Comparison of ENCODE assay signal across 1 cellular context in genomic region chr12:51391047-51391837, GRCh38.
TF ChIP-seq lines count a peak whose summit lies in the region.

GALNT6 (minus strand) TSS chr12:51391406; CDS start chr12:51379781, 11,625 bp downstream.

TF ChIP-seq in HEK293, 187 proteins besides CTCF, POLR2A, EP300 and RAD21 (continued from another document and continues in another):
- no peak for TF ChIP-seq ZNF791 (tag by site-specific recombination; IDR thresholded peaks at IDR 0.05)
- TF ChIP-seq ZNF211 (tag by site-specific recombination; IDR thresholded peaks at IDR 0.05; ENCODE audit: low read depth) = no peak
- TF ChIP-seq ZBTB8A (tag by site-specific recombination; IDR thresholded peaks at IDR 0.05) = peak; percentile 64
- TF ChIP-seq ZNF148 (tag by site-specific recombination; IDR thresholded peaks at IDR 0.05; ENCODE audit: borderline replicate concordance) = no peak
- TF ChIP-seq ZNF639 (tag by site-specific recombination; IDR thresholded peaks at IDR 0.05) = no peak
- TF ChIP-seq ZNF776 (tag by site-specific recombination; IDR thresholded peaks at IDR 0.05; ENCODE audit: borderline replicate concordance) = no peak
- TF ChIP-seq PATZ1 (tag by site-specific recombination; IDR thresholded peaks at IDR 0.05) = peak; percentile 77
- TF ChIP-seq ZNF155 (tag by site-specific recombination; IDR thresholded peaks at IDR 0.05) = no peak
- no peak for TF ChIP-seq ZNF530 (tag by site-specific recombination; IDR thresholded peaks at IDR 0.05; ENCODE audit: low read depth)
- no peak for TF ChIP-seq ZNF391 (tag by site-specific recombination; IDR thresholded peaks at IDR 0.05; ENCODE audit: borderline replicate concordance, low read depth)
- TF ChIP-seq SCRT1 (tag by site-specific recombination; IDR thresholded peaks at IDR 0.05; ENCODE audit: borderline replicate concordance) = no peak
- TF ChIP-seq ZNF223 (tag by site-specific recombination; IDR thresholded peaks at IDR 0.05) = no peak
- TF ChIP-seq ZNF600 (tag by site-specific recombination; IDR thresholded peaks at IDR 0.05) = peak; percentile 60; the same call in 1 of the 2 replicates
- TF ChIP-seq ZNF544 (tag by site-specific recombination; IDR thresholded peaks at IDR 0.05) = no peak
- no peak for TF ChIP-seq ZNF354C (tag by site-specific recombination; IDR thresholded peaks at IDR 0.05; ENCODE audit: borderline replicate concordance, low read depth)
- no peak for TF ChIP-seq ZNF707 (tag by site-specific recombination; IDR thresholded peaks at IDR 0.05)
- TF ChIP-seq EGR2 (tag by site-specific recombination; IDR thresholded peaks at IDR 0.05; ENCODE audit: low read depth) = peak; percentile 38; the same call in 1 of the 2 replicates
- peak; percentile 77; the same call in 1 of the 2 replicates for TF ChIP-seq ZNF777 (tag by site-specific recombination; IDR thresholded peaks at IDR 0.05; ENCODE audit: borderline replicate concordance)
- no peak for TF ChIP-seq ZSCAN23 (tag by site-specific recombination; IDR thresholded peaks at IDR 0.05)
- TF ChIP-seq ZNF501 (tag by site-specific recombination; IDR thresholded peaks at IDR 0.05) = no peak; the same call in 1 of the 2 replicates
- TF ChIP-seq ZBTB20 (tag by site-specific recombination; IDR thresholded peaks at IDR 0.05) = peak; percentile 66
- TF ChIP-seq ZNF558 (tag by site-specific recombination; IDR thresholded peaks at IDR 0.05) = no peak
- TF ChIP-seq ZNF747 (tag by site-specific recombination; IDR thresholded peaks at IDR 0.05) = no peak
- TF ChIP-seq ZNF488 (tag by site-specific recombination; IDR thresholded peaks at IDR 0.05) = no peak
- no peak for TF ChIP-seq ZBTB21 (tag by site-specific recombination; IDR thresholded peaks at IDR 0.05)
- peak; percentile 97 for TF ChIP-seq GLIS2 (tag by site-specific recombination; IDR thresholded peaks at IDR 0.05)
- TF ChIP-seq ZNF623 (tag by site-specific recombination; IDR thresholded peaks at IDR 0.05) = no peak
- TF ChIP-seq YY2 (tag by site-specific recombination; IDR thresholded peaks at IDR 0.05) = no peak
- TF ChIP-seq ZNF518A (tag by site-specific recombination; conservative IDR thresholded peaks at IDR 0.05; ENCODE audit: low read depth) = no peak
- no peak for TF ChIP-seq BCL11A (tag by site-specific recombination; IDR thresholded peaks at IDR 0.05; ENCODE audit: low read depth)
- no peak for TF ChIP-seq HOXA7 (CRISPR knock-in tag; IDR thresholded peaks at IDR 0.05; ENCODE audit: borderline replicate concordance)
- TF ChIP-seq ZNF629 (tag by site-specific recombination; IDR thresholded peaks at IDR 0.05) = no peak
- no peak for TF ChIP-seq ZNF140 (tag by site-specific recombination; IDR thresholded peaks at IDR 0.05)
- TF ChIP-seq, protein P1, sequence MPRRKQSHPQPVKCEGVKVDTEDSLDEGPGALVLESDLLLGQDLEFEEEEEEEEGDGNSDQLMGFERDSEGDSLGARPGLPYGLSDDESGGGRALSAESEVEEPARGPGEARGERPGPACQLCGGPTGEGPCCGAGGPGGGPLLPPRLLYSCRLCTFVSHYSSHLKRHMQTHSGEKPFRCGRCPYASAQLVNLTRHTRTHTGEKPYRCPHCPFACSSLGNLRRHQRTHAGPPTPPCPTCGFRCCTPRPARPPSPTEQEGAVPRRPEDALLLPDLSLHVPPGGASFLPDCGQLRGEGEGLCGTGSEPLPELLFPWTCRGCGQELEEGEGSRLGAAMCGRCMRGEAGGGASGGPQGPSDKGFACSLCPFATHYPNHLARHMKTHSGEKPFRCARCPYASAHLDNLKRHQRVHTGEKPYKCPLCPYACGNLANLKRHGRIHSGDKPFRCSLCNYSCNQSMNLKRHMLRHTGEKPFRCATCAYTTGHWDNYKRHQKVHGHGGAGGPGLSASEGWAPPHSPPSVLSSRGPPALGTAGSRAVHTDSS (tag by site-specific recombination; IDR thresholded peaks at IDR 0.05) = peak; percentile 96
- TF ChIP-seq OSR2 (tag by site-specific recombination; IDR thresholded peaks at IDR 0.05) = no peak
- TF ChIP-seq ZNF37A (tag by site-specific recombination; IDR thresholded peaks at IDR 0.05) = no peak
- no peak for TF ChIP-seq ZNF521 (tag by site-specific recombination; IDR thresholded peaks at IDR 0.05)
- no peak for TF ChIP-seq ZNF266 (tag by site-specific recombination; IDR thresholded peaks at IDR 0.05; ENCODE audit: low read depth)
- no peak for TF ChIP-seq ZNF654 (tag by site-specific recombination; IDR thresholded peaks at IDR 0.05; ENCODE audit: low read depth)
- TF ChIP-seq ZSCAN30 (tag by site-specific recombination; IDR thresholded peaks at IDR 0.05) = no peak
- TF ChIP-seq, protein P2, sequence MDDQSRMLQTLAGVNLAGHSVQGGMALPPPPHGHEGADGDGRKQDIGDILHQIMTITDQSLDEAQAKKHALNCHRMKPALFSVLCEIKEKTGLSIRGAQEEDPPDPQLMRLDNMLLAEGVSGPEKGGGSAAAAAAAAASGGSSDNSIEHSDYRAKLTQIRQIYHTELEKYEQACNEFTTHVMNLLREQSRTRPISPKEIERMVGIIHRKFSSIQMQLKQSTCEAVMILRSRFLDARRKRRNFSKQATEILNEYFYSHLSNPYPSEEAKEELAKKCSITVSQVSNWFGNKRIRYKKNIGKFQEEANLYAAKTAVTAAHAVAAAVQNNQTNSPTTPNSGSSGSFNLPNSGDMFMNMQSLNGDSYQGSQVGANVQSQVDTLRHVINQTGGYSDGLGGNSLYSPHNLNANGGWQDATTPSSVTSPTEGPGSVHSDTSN (CRISPR knock-in tag; IDR thresholded peaks at IDR 0.05) = no peak
- no peak; the same call in 1 of the 2 replicates for TF ChIP-seq ZNF341 (tag by site-specific recombination; IDR thresholded peaks at IDR 0.05; ENCODE audit: low read depth)
- peak; percentile 94 for TF ChIP-seq GLIS1 (tag by site-specific recombination; IDR thresholded peaks at IDR 0.05)
- TF ChIP-seq ZNF112 (tag by site-specific recombination; IDR thresholded peaks at IDR 0.05) = no peak
- no peak for TF ChIP-seq ZNF248 (tag by site-specific recombination; IDR thresholded peaks at IDR 0.05)
- TF ChIP-seq GLI2 (tag by site-specific recombination; IDR thresholded peaks at IDR 0.05; ENCODE audit: borderline replicate concordance, low read depth) = no peak
- no peak for TF ChIP-seq ZNF549 (tag by site-specific recombination; IDR thresholded peaks at IDR 0.05)
- TF ChIP-seq ZNF580 (tag by site-specific recombination; IDR thresholded peaks at IDR 0.05) = no peak
- peak; percentile 72 for TF ChIP-seq KLF1 (tag by site-specific recombination; IDR thresholded peaks at IDR 0.05)
- no peak for TF ChIP-seq ZNF624 (tag by site-specific recombination; IDR thresholded peaks at IDR 0.05)
- TF ChIP-seq, protein P3, sequence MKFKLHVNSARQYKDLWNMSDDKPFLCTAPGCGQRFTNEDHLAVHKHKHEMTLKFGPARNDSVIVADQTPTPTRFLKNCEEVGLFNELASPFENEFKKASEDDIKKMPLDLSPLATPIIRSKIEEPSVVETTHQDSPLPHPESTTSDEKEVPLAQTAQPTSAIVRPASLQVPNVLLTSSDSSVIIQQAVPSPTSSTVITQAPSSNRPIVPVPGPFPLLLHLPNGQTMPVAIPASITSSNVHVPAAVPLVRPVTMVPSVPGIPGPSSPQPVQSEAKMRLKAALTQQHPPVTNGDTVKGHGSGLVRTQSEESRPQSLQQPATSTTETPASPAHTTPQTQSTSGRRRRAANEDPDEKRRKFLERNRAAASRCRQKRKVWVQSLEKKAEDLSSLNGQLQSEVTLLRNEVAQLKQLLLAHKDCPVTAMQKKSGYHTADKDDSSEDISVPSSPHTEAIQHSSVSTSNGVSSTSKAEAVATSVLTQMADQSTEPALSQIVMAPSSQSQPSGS (tag by site-specific recombination; IDR thresholded peaks at IDR 0.05; ENCODE audit: low read depth) = no peak
